In the genomic region with DNA sequence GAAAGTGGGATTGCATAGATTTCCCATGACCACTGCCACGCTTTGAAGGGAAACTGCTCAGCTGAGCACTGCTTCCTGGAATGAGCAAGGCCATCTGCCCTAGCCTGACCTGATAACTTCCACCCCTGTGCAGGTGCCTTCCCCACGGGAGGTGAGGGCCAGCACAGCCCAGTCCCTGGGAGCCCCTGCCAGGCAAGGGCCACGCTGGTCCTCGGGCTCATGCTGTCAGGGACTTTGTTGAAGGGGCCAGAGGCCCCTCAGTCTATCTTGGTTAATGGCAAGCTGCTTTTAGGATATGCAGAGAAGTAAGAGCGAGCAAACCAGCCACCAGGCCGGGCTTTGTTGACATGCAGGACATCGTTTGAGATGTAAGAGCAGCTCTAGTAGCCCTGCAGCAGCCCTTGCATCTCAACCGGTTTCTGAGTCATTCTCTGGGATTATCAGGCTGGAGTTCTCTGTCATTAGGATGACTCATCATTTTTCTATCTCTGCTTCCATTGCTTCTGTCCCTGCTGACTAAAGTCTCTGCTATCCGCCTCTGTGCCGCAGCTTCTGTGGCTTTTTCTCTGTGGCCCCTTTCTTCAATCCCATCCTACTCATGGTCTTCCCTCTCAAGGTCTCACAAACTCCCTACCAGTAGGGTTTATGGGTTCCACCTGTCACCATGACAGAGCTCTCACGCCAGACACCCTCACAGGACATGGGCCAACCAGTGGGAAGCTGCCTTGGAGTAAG, we compare ENCODE assay signal across 1 cellular context.
TF ChIP-seq lines count a peak whose summit lies in the region.

No MANE protein-coding gene starts in this region.

TF ChIP-seq in HepG2, 621 proteins besides CTCF, POLR2A, EP300 and RAD21 (continued from another document and continues in another):
- TF ChIP-seq KIAA2018 (CRISPR knock-in tag; IDR thresholded peaks at IDR 0.05; ENCODE audit: borderline replicate concordance) (no peak), ZNF879 (CRISPR knock-in tag; IDR thresholded peaks at IDR 0.05) (no peak), CHCHD3 (CRISPR knock-in tag; IDR thresholded peaks at IDR 0.05) (no peak), GRHL1 (CRISPR knock-in tag; conservative IDR thresholded peaks at IDR 0.05) (no peak), PAWR (CRISPR knock-in tag; IDR thresholded peaks at IDR 0.05; ENCODE audit: borderline replicate concordance) (no peak), DZIP1 (CRISPR knock-in tag; IDR thresholded peaks at IDR 0.05) (0 out of 2 replicates have a peak, but pooled peaks have one; percentile 39), MXD3 (CRISPR knock-in tag; IDR thresholded peaks at IDR 0.05) (no peak), EHMT2 (IDR thresholded peaks at IDR 0.05; ENCODE audit: borderline replicate concordance, low read depth, low read length) (0 out of 2 replicates have a peak, but pooled peaks have one; percentile 57), PPARG (CRISPR knock-in tag; conservative IDR thresholded peaks at IDR 0.05) (no peak), ZNF292 (CRISPR knock-in tag; IDR thresholded peaks at IDR 0.05; ENCODE audit: borderline replicate concordance, low read depth) (no peak), NR3C1 (CRISPR knock-in tag; IDR thresholded peaks at IDR 0.05) (no peak), ZNF850 (CRISPR knock-in tag; conservative IDR thresholded peaks at IDR 0.05) (no peak), ZNF878 (CRISPR knock-in tag; IDR thresholded peaks at IDR 0.05) (no peak), GABPB1 (CRISPR knock-in tag; IDR thresholded peaks at IDR 0.05) (peak; percentile 34; the same call in 1 of the 2 replicates), KDM3A (CRISPR knock-in tag; IDR thresholded peaks at IDR 0.05; ENCODE audit: low read depth) (no peak), ATF2 (CRISPR knock-in tag; IDR thresholded peaks at IDR 0.05) (no peak), SAP130 (CRISPR knock-in tag; IDR thresholded peaks at IDR 0.05; ENCODE audit: low read depth) (peak; percentile 44), MYC (CRISPR knock-in tag; IDR thresholded peaks at IDR 0.05; ENCODE audit: borderline replicate concordance) (no peak; the same call in 1 of the 2 replicates), ZNF256 (CRISPR knock-in tag; conservative IDR thresholded peaks at IDR 0.05) (no peak), LCORL (IDR thresholded peaks at IDR 0.05) (no peak), LCORL (CRISPR knock-in tag; IDR thresholded peaks at IDR 0.05) (0 out of 2 replicates have a peak, but pooled peaks have one; percentile 12), SP140L (CRISPR knock-in tag; IDR thresholded peaks at IDR 0.05; ENCODE audit: borderline replicate concordance) (no peak), KLF15 (CRISPR knock-in tag; IDR thresholded peaks at IDR 0.05; ENCODE audit: borderline replicate concordance) (no peak), ZNF33B (CRISPR knock-in tag; IDR thresholded peaks at IDR 0.05) (no peak), ONECUT2 (CRISPR knock-in tag; IDR thresholded peaks at IDR 0.05) (no peak), MAFF (IDR thresholded peaks at IDR 0.05; ENCODE audit: low read depth, low read length) (peak; percentile 99), JARID2 (CRISPR knock-in tag; IDR thresholded peaks at IDR 0.05; ENCODE audit: insufficient replicate concordance) (no peak), ZNF275 (CRISPR knock-in tag; IDR thresholded peaks at IDR 0.05; ENCODE audit: borderline replicate concordance) (no peak)
- TF ChIP-seq, protein P1, sequence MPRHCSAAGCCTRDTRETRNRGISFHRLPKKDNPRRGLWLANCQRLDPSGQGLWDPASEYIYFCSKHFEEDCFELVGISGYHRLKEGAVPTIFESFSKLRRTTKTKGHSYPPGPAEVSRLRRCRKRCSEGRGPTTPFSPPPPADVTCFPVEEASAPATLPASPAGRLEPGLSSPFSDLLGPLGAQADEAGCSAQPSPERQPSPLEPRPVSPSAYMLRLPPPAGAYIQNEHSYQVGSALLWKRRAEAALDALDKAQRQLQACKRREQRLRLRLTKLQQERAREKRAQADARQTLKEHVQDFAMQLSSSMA (CRISPR knock-in tag; IDR thresholded peaks at IDR 0.05): no peak
- TF ChIP-seq, protein P2, sequence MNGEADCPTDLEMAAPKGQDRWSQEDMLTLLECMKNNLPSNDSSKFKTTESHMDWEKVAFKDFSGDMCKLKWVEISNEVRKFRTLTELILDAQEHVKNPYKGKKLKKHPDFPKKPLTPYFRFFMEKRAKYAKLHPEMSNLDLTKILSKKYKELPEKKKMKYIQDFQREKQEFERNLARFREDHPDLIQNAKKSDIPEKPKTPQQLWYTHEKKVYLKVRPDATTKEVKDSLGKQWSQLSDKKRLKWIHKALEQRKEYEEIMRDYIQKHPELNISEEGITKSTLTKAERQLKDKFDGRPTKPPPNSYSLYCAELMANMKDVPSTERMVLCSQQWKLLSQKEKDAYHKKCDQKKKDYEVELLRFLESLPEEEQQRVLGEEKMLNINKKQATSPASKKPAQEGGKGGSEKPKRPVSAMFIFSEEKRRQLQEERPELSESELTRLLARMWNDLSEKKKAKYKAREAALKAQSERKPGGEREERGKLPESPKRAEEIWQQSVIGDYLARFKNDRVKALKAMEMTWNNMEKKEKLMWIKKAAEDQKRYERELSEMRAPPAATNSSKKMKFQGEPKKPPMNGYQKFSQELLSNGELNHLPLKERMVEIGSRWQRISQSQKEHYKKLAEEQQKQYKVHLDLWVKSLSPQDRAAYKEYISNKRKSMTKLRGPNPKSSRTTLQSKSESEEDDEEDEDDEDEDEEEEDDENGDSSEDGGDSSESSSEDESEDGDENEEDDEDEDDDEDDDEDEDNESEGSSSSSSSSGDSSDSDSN (CRISPR knock-in tag; IDR thresholded peaks at IDR 0.05): no peak; the same call in 1 of the 2 replicates
- TF ChIP-seq, protein P3, sequence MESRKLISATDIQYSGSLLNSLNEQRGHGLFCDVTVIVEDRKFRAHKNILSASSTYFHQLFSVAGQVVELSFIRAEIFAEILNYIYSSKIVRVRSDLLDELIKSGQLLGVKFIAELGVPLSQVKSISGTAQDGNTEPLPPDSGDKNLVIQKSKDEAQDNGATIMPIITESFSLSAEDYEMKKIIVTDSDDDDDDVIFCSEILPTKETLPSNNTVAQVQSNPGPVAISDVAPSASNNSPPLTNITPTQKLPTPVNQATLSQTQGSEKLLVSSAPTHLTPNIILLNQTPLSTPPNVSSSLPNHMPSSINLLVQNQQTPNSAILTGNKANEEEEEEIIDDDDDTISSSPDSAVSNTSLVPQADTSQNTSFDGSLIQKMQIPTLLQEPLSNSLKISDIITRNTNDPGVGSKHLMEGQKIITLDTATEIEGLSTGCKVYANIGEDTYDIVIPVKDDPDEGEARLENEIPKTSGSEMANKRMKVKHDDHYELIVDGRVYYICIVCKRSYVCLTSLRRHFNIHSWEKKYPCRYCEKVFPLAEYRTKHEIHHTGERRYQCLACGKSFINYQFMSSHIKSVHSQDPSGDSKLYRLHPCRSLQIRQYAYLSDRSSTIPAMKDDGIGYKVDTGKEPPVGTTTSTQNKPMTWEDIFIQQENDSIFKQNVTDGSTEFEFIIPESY (CRISPR knock-in tag; IDR thresholded peaks at IDR 0.05): no peak
